ENCODE assay signal across 18 cellular contexts in the genomic region with DNA sequence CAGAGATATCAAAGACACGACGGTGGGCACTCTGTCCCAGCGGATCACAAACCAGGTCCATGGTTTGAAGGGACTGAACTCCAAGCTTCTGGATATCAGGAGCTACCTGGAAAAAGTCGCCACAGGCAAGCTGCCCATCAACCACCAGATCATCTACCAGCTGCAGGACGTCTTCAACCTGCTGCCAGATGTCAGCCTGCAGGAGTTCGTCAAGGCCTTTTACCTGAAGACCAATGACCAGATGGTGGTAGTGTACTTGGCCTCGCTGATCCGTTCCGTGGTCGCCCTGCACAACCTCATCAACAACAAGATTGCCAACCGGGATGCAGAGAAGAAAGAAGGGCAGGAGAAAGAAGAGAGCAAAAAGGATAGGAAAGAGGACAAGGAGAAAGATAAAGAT. TPM values are rescaled to one million over a fixed set of nuclear protein-coding genes. Genes with fewer than 3 reads are reported as not detected.
DNase-seq lines count a peak whose midpoint lies in the region; ATAC-seq and TF ChIP-seq lines count a peak whose summit lies in the region.
"Had no signal": no experiment of that assay in that cellular context is flagged by ENCODE, and none has a peak within 500 bp of the region (broad histone marks: within the 10 kb centered on the region; RNA-seq: fewer than 3 reads in every experiment).

No MANE protein-coding gene starts in this region.

- peak overlapping the region; percentile 67 for H3K27ac Mint-ChIP-seq in activated CD8-positive, alpha-beta T cell treated with anti-CD3 and anti-CD28 coated beads for 36 hours
- no peak overlapping the region for H3K27ac Mint-ChIP-seq in activated CD8-positive, alpha-beta T cell treated with anti-CD3 and anti-CD28 coated beads, Interleukin-2, amount 10 ng/mL, durations not matched to agents 7 days and 5 days
- H3K27ac Mint-ChIP-seq in glutamatergic neuron (ENCODE audit: unreplicated experiment) = peak overlapping the region; percentile 23
- H3K27ac Mint-ChIP-seq: CD8-positive, alpha-beta T cell had no signal

- no peak overlapping the region for H3K4me3 Mint-ChIP-seq in activated CD8-positive, alpha-beta T cell treated with anti-CD3 and anti-CD28 coated beads for 36 hours
- no peak overlapping the region for H3K4me3 Mint-ChIP-seq in activated CD8-positive, alpha-beta T cell treated with anti-CD3 and anti-CD28 coated beads, Interleukin-2, amount 10 ng/mL, durations not matched to agents 7 days and 5 days
- no peak overlapping the region for H3K4me3 Mint-ChIP-seq in glutamatergic neuron (ENCODE audit: unreplicated experiment)
- H3K4me3 Mint-ChIP-seq: CD8-positive, alpha-beta T cell had no signal

- peaks cover 6% of the 10 kb centered on the region for H3K4me1 Mint-ChIP-seq in activated CD8-positive, alpha-beta T cell treated with anti-CD3 and anti-CD28 coated beads for 36 hours (ENCODE audit: low read depth)
- peaks cover 4% of the 10 kb centered on the region for H3K4me1 Mint-ChIP-seq in activated CD8-positive, alpha-beta T cell treated with anti-CD3 and anti-CD28 coated beads, Interleukin-2, amount 10 ng/mL, durations not matched to agents 7 days and 5 days (ENCODE audit: low read depth)
- H3K4me1 Mint-ChIP-seq in glutamatergic neuron (ENCODE audit: low read depth, unreplicated experiment) = no peaks in the 10 kb centered on the region

- H3K27ac ChIP-seq in 22Rv1 (peak overlapping the region; percentile 5; the same call in 1 of the 2 replicates), Panc1 (ENCODE audit: low read length) (no peak overlapping the region)
- H3K27ac ChIP-seq: BLaER1, Peyer's patch had no signal

- peaks cover 50% of the 10 kb centered on the region for H3K36me3 Mint-ChIP-seq in activated CD8-positive, alpha-beta T cell treated with anti-CD3 and anti-CD28 coated beads for 36 hours (ENCODE audit: low read depth)
- peaks cover 60% of the 10 kb centered on the region for H3K36me3 Mint-ChIP-seq in activated CD8-positive, alpha-beta T cell treated with anti-CD3 and anti-CD28 coated beads, Interleukin-2, amount 10 ng/mL, durations not matched to agents 7 days and 5 days (ENCODE audit: low read depth)
- no peaks in the 10 kb centered on the region for H3K36me3 Mint-ChIP-seq in glutamatergic neuron (ENCODE audit: unreplicated experiment)

- no peak overlapping the region for H3K4me3 ChIP-seq in Panc1 (ENCODE audit: low read depth in 2 of 2, low read length in 2 of 2)
- H3K4me3 ChIP-seq: BLaER1, Peyer's patch had no signal

- TF ChIP-seq CTCF in activated CD8-positive, alpha-beta T cell treated with anti-CD3 and anti-CD28 coated beads for 36 hours (IDR thresholded peaks at IDR 0.05) = no peak
- TF ChIP-seq CTCF in 22Rv1 (IDR thresholded peaks at IDR 0.05) (no peak), Panc1 (IDR thresholded peaks at IDR 0.05) (no peak), glutamatergic neuron (IDR thresholded peaks at IDR 0.05; ENCODE audit: partially characterized antibody, unreplicated experiment) (no peak)

- H3K27me3 Mint-ChIP-seq in activated CD8-positive, alpha-beta T cell treated with anti-CD3 and anti-CD28 coated beads for 36 hours = no peaks in the 10 kb centered on the region
- H3K27me3 Mint-ChIP-seq in activated CD8-positive, alpha-beta T cell treated with anti-CD3 and anti-CD28 coated beads, Interleukin-2, amount 10 ng/mL, durations not matched to agents 7 days and 5 days (ENCODE audit: low read depth) = no peaks in the 10 kb centered on the region
- H3K27me3 Mint-ChIP-seq in glutamatergic neuron (ENCODE audit: unreplicated experiment) = no peaks in the 10 kb centered on the region

- no peaks in the 10 kb centered on the region for H3K9me3 Mint-ChIP-seq in activated CD8-positive, alpha-beta T cell treated with anti-CD3 and anti-CD28 coated beads for 36 hours
- no peaks in the 10 kb centered on the region for H3K9me3 Mint-ChIP-seq in activated CD8-positive, alpha-beta T cell treated with anti-CD3 and anti-CD28 coated beads, Interleukin-2, amount 10 ng/mL, durations not matched to agents 7 days and 5 days (ENCODE audit: insufficient read depth)
- peaks cover 3% of the 10 kb centered on the region for H3K9me3 Mint-ChIP-seq in glutamatergic neuron (ENCODE audit: unreplicated experiment)
- H3K9me3 Mint-ChIP-seq: CD8-positive, alpha-beta T cell had no signal

- no peak for DNase-seq in activated CD8-positive, alpha-beta T cell treated with anti-CD3 and anti-CD28 coated beads for 36 hours
- DNase-seq in activated CD8-positive, alpha-beta T cell treated with anti-CD3 and anti-CD28 coated beads, Interleukin-2, amount 10 ng/mL, durations not matched to agents 7 days and 5 days = no peak
- DNase-seq in Panc1 (ENCODE audit: low read depth, low spot score) = no peak
- no peak for DNase-seq in glutamatergic neuron
- DNase-seq in cerebellar nuclear complex (lab: John Stamatoyannopoulos, UW) = no peak
- DNase-seq in OCI-M1 (lab: John Stamatoyannopoulos, UW) = no peak
- no peak for DNase-seq in NCI-H774 (lab: John Stamatoyannopoulos, UW)
- DNase-seq: CD8-positive, alpha-beta T cell; DND-41; HCEC 1CT; KG1; NCI-H1436 treated with DMSO at 0.1 percent for 48 hours; NCI-H2081; NCI-H510A; Peyer's patch had no signal

- BruUV-seq in Panc1 (replicated peaks; lab: Mats Ljungman, UMichigan) = TSS peak; percentile 30

- no peaks in the 10 kb centered on the region for H3K27me3 ChIP-seq in Panc1 (ENCODE audit: control insufficient read depth, insufficient read depth, low read length)
- H3K27me3 ChIP-seq: BLaER1, Peyer's patch had no signal

- POLR2A ChIA-PET in activated CD8-positive, alpha-beta T cell treated with anti-CD3 and anti-CD28 coated beads for 36 hours (lab: Charles Lee) = interaction anchor here (2.1 kb wide), 1 partner anchor 8 kb away, joined by 14 read pairs; the partner anchor contains the start of gene PSMD7
- POLR2A ChIA-PET in activated CD8-positive, alpha-beta T cell treated with anti-CD3 and anti-CD28 coated beads, Interleukin-2, amount 10 ng/mL, durations not matched to agents 7 days and 5 days (lab: Charles Lee) = interaction anchor here (2.0 kb wide), 1 partner anchor 8 kb away, joined by 8 read pairs; the partner anchor contains the start of gene PSMD7
- POLR2A ChIA-PET in Panc1 (lab: Charles Lee) = interaction anchor here (0.7 kb wide), 1 partner anchor 1236 kb away, joined by 3 read pairs; no protein-coding TSS in a partner anchor

- in situ Hi-C loops in Panc1 (cut with HindIII; ENCODE audit: low pct_unique_long_range_greater_than_20kb, low sequenced_read_pairs) = no loop called here

- H3K36me3 ChIP-seq in Panc1 (ENCODE audit: control insufficient read depth, insufficient read depth, low read length) = peaks cover 43% of the 10 kb centered on the region

- H3K9me3 ChIP-seq in Panc1 (ENCODE audit: control insufficient read depth, insufficient read depth, low read depth, low read length) = no peaks in the 10 kb centered on the region
- H3K9me3 ChIP-seq: BLaER1, Peyer's patch had no signal

- ATAC-seq in activated CD8-positive, alpha-beta T cell treated with anti-CD3 and anti-CD28 coated beads for 36 hours = no peak
- no peak for ATAC-seq in activated CD8-positive, alpha-beta T cell treated with anti-CD3 and anti-CD28 coated beads, Interleukin-2, amount 10 ng/mL, durations not matched to agents 7 days and 5 days
- no peak for ATAC-seq in Panc1
- ATAC-seq: CD8-positive, alpha-beta T cell; Right ventricle myocardium inferior had no signal

- CTCF ChIA-PET in activated CD8-positive, alpha-beta T cell treated with anti-CD3 and anti-CD28 coated beads for 36 hours (lab: Charles Lee) = interaction anchor here (1.3 to 2.7 kb wide), 4 partner anchors 8 to 22 kb away, joined by 3 to 10 read pairs (median 4); partner anchors contain the start of gene PSMD7
- CTCF ChIA-PET in activated CD8-positive, alpha-beta T cell treated with anti-CD3 and anti-CD28 coated beads, Interleukin-2, amount 10 ng/mL, durations not matched to agents 7 days and 5 days (lab: Charles Lee) = interaction anchor here (0.7 to 1.5 kb wide), 6 partner anchors 8 to 346 kb away, joined by 3 to 5 read pairs (median 4); no protein-coding TSS in a partner anchor
- CTCF ChIA-PET in Panc1 (lab: Charles Lee) = no interaction called here

- no peaks in the 10 kb centered on the region for H3K4me1 ChIP-seq in Panc1 (ENCODE audit: control insufficient read depth, insufficient read depth, low read length)
- H3K4me1 ChIP-seq: BLaER1, Peyer's patch had no signal

- intact Hi-C loops in activated CD8-positive, alpha-beta T cell treated with anti-CD3 and anti-CD28 coated beads for 36 hours (cut with micrococcal nuclease) = no loop called here
- intact Hi-C loops in Panc1 (cut with micrococcal nuclease; ENCODE audit: unreplicated experiment) = no loop called here

RNA-seq across cellular contexts. Expression of gene PSMD7, which starts 8.7 kb away (rescaled TPM):
- 100 to 1,000 TPM; 103 to 119 TPM for total RNA-seq in activated CD8-positive, alpha-beta T cell treated with anti-CD3 and anti-CD28 coated beads for 36 hours
- total RNA-seq in activated CD8-positive, alpha-beta T cell treated with anti-CD3 and anti-CD28 coated beads, Interleukin-2, amount 10 ng/mL, durations not matched to agents 7 days and 5 days = 10 to 100 TPM; 95.1 to 96.1 TPM
- 83.9 TPM for total RNA-seq in Panc1 (2021; ENCODE audit: unreplicated experiment)
- 101 TPM for polyA plus RNA-seq in Panc1 (2012; ENCODE audit: insufficient read length)
- total RNA-seq in glutamatergic neuron (ENCODE audit: unreplicated experiment) = 95.0 TPM
